Comparison of ENCODE assay signal across 22 cellular contexts in the genomic region with DNA sequence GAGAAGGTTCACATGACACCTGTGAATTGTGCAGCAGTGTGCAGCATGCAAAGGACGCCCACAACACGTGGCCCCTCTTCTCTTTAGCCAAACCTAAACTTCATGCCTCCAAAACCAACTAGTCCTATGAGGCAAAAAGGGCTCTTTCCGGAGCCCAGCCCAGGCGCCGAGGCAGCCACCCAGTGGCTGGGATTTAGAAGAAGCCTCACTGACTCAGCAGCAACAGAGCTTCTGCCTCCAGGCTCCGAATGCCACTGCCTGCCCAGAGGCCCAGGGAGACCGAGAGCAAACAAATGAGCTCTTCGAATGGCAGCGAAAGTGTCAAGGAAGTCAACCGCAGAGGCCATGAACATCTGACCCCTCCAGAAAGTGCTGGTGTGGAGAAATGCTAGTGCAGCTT.
DNase-seq lines count a peak whose midpoint lies in the region; ATAC-seq and FAIRE-seq lines count a peak whose summit lies in the region.
"Had no signal": no experiment of that assay in that cellular context is flagged by ENCODE, and none has a peak within 500 bp of the region (broad histone marks: within the 10 kb centered on the region; RNA-seq: fewer than 3 reads in every experiment).

No MANE protein-coding gene starts in this region.

- FAIRE-seq in RCC 7860 (lab: Jason Lieb, UNC): no peak
- FAIRE-seq: bronchial epithelial cell had no signal

- DNase-seq in DMS53 (lab: John Stamatoyannopoulos, UW) (peak; percentile 73), ELF-1 (ENCODE audit: low read depth, low spot score) (peak; percentile 83), RCC 7860 (ENCODE audit: low spot score) (peak; percentile 20), iPS-NIHi11 (ENCODE audit: low spot score) (peak; percentile 33)
- DNase-seq in activated T-cell treated with anti-CD3 and anti-CD28 coated beads, Interleukin-2, amount 50 U/mL, for 48 hours: no peak
- DNase-seq: activated CD8-positive, alpha-beta T cell treated with anti-CD3 and anti-CD28 coated beads for 36 hours; activated naive CD4-positive, alpha-beta T cell; heart right ventricle; HFFc6; IMR-90; lower lobe of right lung; NCI-H187 treated with DMSO at 0.1 percent for 48 hours; NCI-H526 treated with DMSO at 0.1 percent for 48 hours; nucleus accumbens; SK-N-SH; spleen; stimulated activated CD4-positive, alpha-beta T cell treated with anti-CD3 and anti-CD28 coated beads, Interleukin-4, amount 100 ng/mL, for 24 hours; stimulated activated naive CD8-positive, alpha-beta T cell treated with anti-CD3 and anti-CD28 coated beads, Interleukin-15, amount 100 ng/mL, for 72 hours; transverse colon had no signal

- ATAC-seq in HG02973 (IDR thresholded peaks at IDR 0.05; ENCODE audit: unreplicated experiment) (no peak), GM18907 (IDR thresholded peaks at IDR 0.05; ENCODE audit: unreplicated experiment) (no peak)
- ATAC-seq: activated CD8-positive, alpha-beta T cell treated with anti-CD3 and anti-CD28 coated beads for 36 hours; heart right ventricle; lower lobe of right lung; stimulated activated naive CD8-positive, alpha-beta T cell treated with anti-CD3 and anti-CD28 coated beads, Interleukin-15, amount 100 ng/mL, for 72 hours had no signal

Comparison
In these comparisons a context has a peak if more than half of its experiments do, and no peak if none do; other contexts are left out.
1. DNase-seq: peak in DMS53 (single experiment), ELF-1 (single experiment), RCC 7860 (single experiment) and iPS-NIHi11 (single experiment); none in activated T-cell treated with anti-CD3 and anti-CD28 coated beads, Interleukin-2, amount 50 U/mL, for 48 hours (0 of 2).